9 cellular contexts compared by ENCODE assay signal in genomic region chr10:102231357-102232318, GRCh38. TPM values are rescaled to one million over a fixed set of nuclear protein-coding genes. Genes with fewer than 3 reads are reported as not detected.
DNase-seq lines count a peak whose midpoint lies in the region; ATAC-seq, FAIRE-seq and TF ChIP-seq lines count a peak whose summit lies in the region.
"Had no signal": no experiment of that assay in that cellular context is flagged by ENCODE, and none has a peak within 500 bp of the region (broad histone marks: within the 10 kb centered on the region; RNA-seq: fewer than 3 reads in every experiment).

No MANE protein-coding gene starts in this region.

- no peak for FAIRE-seq in RCC 7860 (lab: Jason Lieb, UNC)

- H3K9me3 Mint-ChIP-seq in activated T-cell treated with anti-CD3 and anti-CD28 coated beads, Interleukin-2, amount 50 U/mL, for 4 hours: no peaks in the 10 kb centered on the region

- H3K4me1 ChIP-seq in trophoblast cell (ENCODE audit: control insufficient read depth in 1 of 2, insufficient read depth in 2 of 2, low read length in 2 of 2): peaks cover 14 to 18% of the 10 kb centered on the region in 2 experiments

- H3K14ac ChIP-seq in trophoblast cell (ENCODE audit: low read length): no peak overlapping the region

- H2BK120ac ChIP-seq in trophoblast cell (ENCODE audit: insufficient read depth, low read length, poor library complexity): no peak overlapping the region

- H4K8ac ChIP-seq in trophoblast cell (ENCODE audit: low read depth, low read length): no peak overlapping the region

- H4K91ac ChIP-seq in trophoblast cell (ENCODE audit: low read depth, low read length): no peak overlapping the region

- H3K27me3 Mint-ChIP-seq in activated T-cell treated with anti-CD3 and anti-CD28 coated beads, Interleukin-2, amount 50 U/mL, for 4 hours (ENCODE audit: low read depth): peaks cover 47% of the 10 kb centered on the region

- H3K4me1 Mint-ChIP-seq in activated T-cell treated with anti-CD3 and anti-CD28 coated beads, Interleukin-2, amount 50 U/mL, for 4 hours (ENCODE audit: low read depth): peaks cover 8% of the 10 kb centered on the region

- H3K4me3 Mint-ChIP-seq in activated T-cell treated with anti-CD3 and anti-CD28 coated beads, Interleukin-2, amount 50 U/mL, for 4 hours: peak overlapping the region; percentile 72

- peaks cover 41% of the 10 kb centered on the region for H3K27me3 ChIP-seq in trophoblast cell (ENCODE audit: insufficient read depth, low read length)

- H4K12ac ChIP-seq in trophoblast cell (ENCODE audit: low read depth, low read length): no peak overlapping the region

- H3K4ac ChIP-seq in trophoblast cell (ENCODE audit: low read depth, low read length): no peak overlapping the region

- H3K36me3 ChIP-seq in trophoblast cell (ENCODE audit: control insufficient read depth in 1 of 2, insufficient read depth in 2 of 2, low read length in 2 of 2): no peaks in the 10 kb centered on the region
- H3K36me3 ChIP-seq: BLaER1 treated with 17β-estradiol and CSF1 and Interleukin-3, amounts not matched to agents 10 nM and 100 nM had no signal

- no peak overlapping the region for H2BK5ac ChIP-seq in trophoblast cell (ENCODE audit: low read depth, low read length, poor library complexity)

- peak; percentile 9 to 49 (median 40) for DNase-seq in NCI-H1417 (lab: John Stamatoyannopoulos, UW)
- no peak for DNase-seq in NCI-H1417 treated with DMSO at 0.1 percent for 48 hours (lab: John Stamatoyannopoulos, UW)
- peak; percentile 22 to 52 for DNase-seq in NOMO-1 (lab: John Stamatoyannopoulos, UW; ENCODE audit: unreplicated experiment in 2 of 2)
- DNase-seq in activated T-cell treated with anti-CD3 and anti-CD28 coated beads, Interleukin-2, amount 50 U/mL, for 4 hours: peak; percentile 65
- DNase-seq in fibroblast of pulmonary artery (ENCODE audit: low read depth): peak; percentile 39
- peak; percentile 38 to 71 for DNase-seq in trophoblast cell
- no peak for DNase-seq in RCC 7860 (ENCODE audit: low spot score)

- no peak overlapping the region for H3K23ac ChIP-seq in trophoblast cell (ENCODE audit: low read length)

- no peak overlapping the region for H3K18ac ChIP-seq in trophoblast cell (ENCODE audit: low read length)

- peaks cover 2% of the 10 kb centered on the region for H3K9me3 ChIP-seq in trophoblast cell (ENCODE audit: insufficient read depth, low read depth, low read length)

- peak overlapping the region; percentile 72 for H3K4me2 ChIP-seq in trophoblast cell (ENCODE audit: low read length)

- peak; percentile 69 for TF ChIP-seq CTCF in fibroblast of pulmonary artery (IDR thresholded peaks at IDR 0.05; ENCODE audit: low read length, missing control alignments)

- H3K27ac ChIP-seq in trophoblast cell (ENCODE audit: low read depth, low read length): no peak overlapping the region
- H3K27ac ChIP-seq: BLaER1 treated with 17β-estradiol and CSF1 and Interleukin-3, amounts not matched to agents 10 nM and 100 nM had no signal

- H2AFZ ChIP-seq in trophoblast cell (ENCODE audit: insufficient read depth, low read length, poor library complexity): no peak overlapping the region

- no peaks in the 10 kb centered on the region for H3K79me1 ChIP-seq in trophoblast cell (ENCODE audit: low read length)

- peak; percentile 53 to 58 for ATAC-seq in activated T-cell treated with anti-CD3 and anti-CD28 coated beads, Interleukin-2, amount 50 U/mL, for 4 hours
- ATAC-seq in GM21390 (IDR thresholded peaks at IDR 0.05; ENCODE audit: unreplicated experiment): no peak

- H3K79me2 ChIP-seq in trophoblast cell (ENCODE audit: control insufficient read depth, insufficient read depth, low read length, poor library complexity): no peaks in the 10 kb centered on the region

- WGBS in trophoblast cell (ENCODE audit: extremely low coverage, insufficient coverage, insufficient read length): no CpG with 5 or more reads among the region's 76 CpGs

- H3K9ac ChIP-seq in trophoblast cell (ENCODE audit: low read length): no peak overlapping the region

- H2BK12ac ChIP-seq in trophoblast cell (ENCODE audit: low read length): no peak overlapping the region

- H3K36me3 Mint-ChIP-seq in activated T-cell treated with anti-CD3 and anti-CD28 coated beads, Interleukin-2, amount 50 U/mL, for 4 hours (ENCODE audit: insufficient read depth): no peaks in the 10 kb centered on the region

- H3K4me3 ChIP-seq in fibroblast of pulmonary artery (replicated peaks; ENCODE audit: low read depth, low read length) (peak overlapping the region; percentile 44), trophoblast cell (ENCODE audit: low read depth, low read length) (peak overlapping the region; percentile 26)

- H2AK5ac ChIP-seq in trophoblast cell (ENCODE audit: low read length): no peak overlapping the region

RNA-seq across cellular contexts. Expression of gene ELOVL3, which starts 5.5 kb away (rescaled TPM):
- total RNA-seq in activated T-cell treated with anti-CD3 and anti-CD28 coated beads, Interleukin-2, amount 50 U/mL, for 4 hours: not detected
- polyA plus RNA-seq in trophoblast cell (2013): 0.12 and 0.17 TPM in 2 replicates

RNA-seq across cellular contexts. Expression of gene PITX3, which starts 9.7 kb away (rescaled TPM):
- total RNA-seq in activated T-cell treated with anti-CD3 and anti-CD28 coated beads, Interleukin-2, amount 50 U/mL, for 4 hours: under 1 TPM in 2 of 3 donors, not detected in 1; 0.25 to 0.46 TPM
- polyA plus RNA-seq in trophoblast cell (2013): 0.04 TPM in 1 of 2 replicates, not detected in the other

RNA-seq across cellular contexts. Expression of gene GBF1, which starts 13.7 kb away (rescaled TPM):
- total RNA-seq in activated T-cell treated with anti-CD3 and anti-CD28 coated beads, Interleukin-2, amount 50 U/mL, for 4 hours: 10 to 100 TPM; 42.9 to 46.5 (median 43.3) TPM
- polyA plus RNA-seq in trophoblast cell (2013): 36.1 and 36.7 TPM in 2 replicates

Comparison
In these comparisons a context has a peak if more than half of its experiments do, and no peak if none do; other contexts are left out.
1. DNase-seq: peak in NCI-H1417 (3 of 3), NOMO-1 (2 of 2), activated T-cell treated with anti-CD3 and anti-CD28 coated beads, Interleukin-2, amount 50 U/mL, for 4 hours (single experiment), fibroblast of pulmonary artery (single experiment) and trophoblast cell (2 of 2); none in NCI-H1417 treated with DMSO at 0.1 percent for 48 hours (single experiment) and RCC 7860 (single experiment).